In genomic region chr10:110867011-110867806, GRCh38 we compare ENCODE assay signal across 1 cellular context.
A peak's percentile ranks its signal among the peaks of the same experiment; 100 is the strongest.
TF ChIP-seq lines count a peak whose summit lies in the region.

No MANE protein-coding gene starts in this region.

TF ChIP-seq in GM12878, 131 proteins besides CTCF, POLR2A, EP300 and RAD21:
- TF ChIP-seq BACH1 (IDR thresholded peaks at IDR 0.05; ENCODE audit: borderline replicate concordance) (peak; percentile 67; the same call in 1 of the 2 replicates), TAF1 (IDR thresholded peaks at IDR 0.05; ENCODE audit: borderline replicate concordance, low read depth, low read length) (peak; percentile 26; the same call in 1 of the 2 replicates), CREM (IDR thresholded peaks at IDR 0.05; ENCODE audit: low read depth) (peak; percentile 42; the same call in 1 of the 2 replicates), ETV6 (conservative IDR thresholded peaks at IDR 0.05 in 1 of 2, IDR thresholded peaks at IDR 0.05 in 1 of 2; ENCODE audit: borderline replicate concordance in 1 of 2, low read depth in 1 of 2) (peak in 1 of 2 experiments; percentile 43; a peak in 1 of 4 replicates), ATF2 (IDR thresholded peaks at IDR 0.05; ENCODE audit: low read length) (0 out of 2 replicates have a peak, but pooled peaks have one; percentile 6), SPI1 (IDR thresholded peaks at IDR 0.05; ENCODE audit: borderline replicate concordance, insufficient read depth, low read depth, low read length) (peak; percentile 100), BCL11A (IDR thresholded peaks at IDR 0.05; ENCODE audit: low read depth, low read length) (peak; percentile 67), DPF2 (IDR thresholded peaks at IDR 0.05) (peak; percentile 95), IKZF2 (IDR thresholded peaks at IDR 0.05) (peak; percentile 90 to 92), YY1 (IDR thresholded peaks at IDR 0.05; ENCODE audit: low read depth, low read length) (peak; percentile 51; the same call in 1 of the 2 replicates), ZNF687 (IDR thresholded peaks at IDR 0.05) (peak; percentile 71), EED (IDR thresholded peaks at IDR 0.05; ENCODE audit: low read depth) (peak; percentile 90), BMI1 (IDR thresholded peaks at IDR 0.05; ENCODE audit: borderline replicate concordance) (0 out of 2 replicates have a peak, but pooled peaks have one; percentile 40), SP1 (IDR thresholded peaks at IDR 0.05; ENCODE audit: low read depth, low read length) (peak; percentile 41), MEF2B (IDR thresholded peaks at IDR 0.05; ENCODE audit: partially characterized antibody, poor library complexity, severe bottlenecking) (peak; percentile 58), IKZF1 (conservative IDR thresholded peaks at IDR 0.05) (peak; percentile 85; the same call in 1 of the 2 replicates), JUNB (IDR thresholded peaks at IDR 0.05) (peak; percentile 71), GATAD2B (conservative IDR thresholded peaks at IDR 0.05; ENCODE audit: low read depth) (peak; percentile 85; the same call in 1 of the 2 replicates), NR2F1 (conservative IDR thresholded peaks at IDR 0.05) (peak; percentile 57; the same call in 1 of the 2 replicates), MTA2 (IDR thresholded peaks at IDR 0.05; ENCODE audit: low read depth) (peak; percentile 85), ATF7 (IDR thresholded peaks at IDR 0.05; ENCODE audit: low read depth) (peak; percentile 25; the same call in 1 of the 2 replicates), IRF4 (IDR thresholded peaks at IDR 0.05; ENCODE audit: low read depth, low read length) (peak; percentile 89)
- TF ChIP-seq, protein P1, sequence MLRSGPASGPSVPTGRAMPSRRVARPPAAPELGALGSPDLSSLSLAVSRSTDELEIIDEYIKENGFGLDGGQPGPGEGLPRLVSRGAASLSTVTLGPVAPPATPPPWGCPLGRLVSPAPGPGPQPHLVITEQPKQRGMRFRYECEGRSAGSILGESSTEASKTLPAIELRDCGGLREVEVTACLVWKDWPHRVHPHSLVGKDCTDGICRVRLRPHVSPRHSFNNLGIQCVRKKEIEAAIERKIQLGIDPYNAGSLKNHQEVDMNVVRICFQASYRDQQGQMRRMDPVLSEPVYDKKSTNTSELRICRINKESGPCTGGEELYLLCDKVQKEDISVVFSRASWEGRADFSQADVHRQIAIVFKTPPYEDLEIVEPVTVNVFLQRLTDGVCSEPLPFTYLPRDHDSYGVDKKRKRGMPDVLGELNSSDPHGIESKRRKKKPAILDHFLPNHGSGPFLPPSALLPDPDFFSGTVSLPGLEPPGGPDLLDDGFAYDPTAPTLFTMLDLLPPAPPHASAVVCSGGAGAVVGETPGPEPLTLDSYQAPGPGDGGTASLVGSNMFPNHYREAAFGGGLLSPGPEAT (IDR thresholded peaks at IDR 0.05; ENCODE audit: low read depth) = 0 out of 2 replicates have a peak, but pooled peaks have one; percentile 58
- TF ChIP-seq, protein P2, sequence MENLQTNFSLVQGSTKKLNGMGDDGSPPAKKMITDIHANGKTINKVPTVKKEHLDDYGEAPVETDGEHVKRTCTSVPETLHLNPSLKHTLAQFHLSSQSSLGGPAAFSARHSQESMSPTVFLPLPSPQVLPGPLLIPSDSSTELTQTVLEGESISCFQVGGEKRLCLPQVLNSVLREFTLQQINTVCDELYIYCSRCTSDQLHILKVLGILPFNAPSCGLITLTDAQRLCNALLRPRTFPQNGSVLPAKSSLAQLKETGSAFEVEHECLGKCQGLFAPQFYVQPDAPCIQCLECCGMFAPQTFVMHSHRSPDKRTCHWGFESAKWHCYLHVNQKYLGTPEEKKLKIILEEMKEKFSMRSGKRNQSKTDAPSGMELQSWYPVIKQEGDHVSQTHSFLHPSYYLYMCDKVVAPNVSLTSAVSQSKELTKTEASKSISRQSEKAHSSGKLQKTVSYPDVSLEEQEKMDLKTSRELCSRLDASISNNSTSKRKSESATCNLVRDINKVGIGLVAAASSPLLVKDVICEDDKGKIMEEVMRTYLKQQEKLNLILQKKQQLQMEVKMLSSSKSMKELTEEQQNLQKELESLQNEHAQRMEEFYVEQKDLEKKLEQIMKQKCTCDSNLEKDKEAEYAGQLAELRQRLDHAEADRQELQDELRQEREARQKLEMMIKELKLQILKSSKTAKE (IDR thresholded peaks at IDR 0.05; ENCODE audit: low read depth, poor library complexity, severe bottlenecking) = peak; percentile 49
- TF ChIP-seq, protein P3, sequence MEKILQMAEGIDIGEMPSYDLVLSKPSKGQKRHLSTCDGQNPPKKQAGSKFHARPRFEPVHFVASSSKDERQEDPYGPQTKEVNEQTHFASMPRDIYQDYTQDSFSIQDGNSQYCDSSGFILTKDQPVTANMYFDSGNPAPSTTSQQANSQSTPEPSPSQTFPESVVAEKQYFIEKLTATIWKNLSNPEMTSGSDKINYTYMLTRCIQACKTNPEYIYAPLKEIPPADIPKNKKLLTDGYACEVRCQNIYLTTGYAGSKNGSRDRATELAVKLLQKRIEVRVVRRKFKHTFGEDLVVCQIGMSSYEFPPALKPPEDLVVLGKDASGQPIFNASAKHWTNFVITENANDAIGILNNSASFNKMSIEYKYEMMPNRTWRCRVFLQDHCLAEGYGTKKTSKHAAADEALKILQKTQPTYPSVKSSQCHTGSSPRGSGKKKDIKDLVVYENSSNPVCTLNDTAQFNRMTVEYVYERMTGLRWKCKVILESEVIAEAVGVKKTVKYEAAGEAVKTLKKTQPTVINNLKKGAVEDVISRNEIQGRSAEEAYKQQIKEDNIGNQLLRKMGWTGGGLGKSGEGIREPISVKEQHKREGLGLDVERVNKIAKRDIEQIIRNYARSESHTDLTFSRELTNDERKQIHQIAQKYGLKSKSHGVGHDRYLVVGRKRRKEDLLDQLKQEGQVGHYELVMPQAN (conservative IDR thresholded peaks at IDR 0.05) = 0 out of 2 replicates have a peak, but pooled peaks have one; percentile 40
